ENCODE assay signal across 17 cellular contexts in the genomic region with DNA sequence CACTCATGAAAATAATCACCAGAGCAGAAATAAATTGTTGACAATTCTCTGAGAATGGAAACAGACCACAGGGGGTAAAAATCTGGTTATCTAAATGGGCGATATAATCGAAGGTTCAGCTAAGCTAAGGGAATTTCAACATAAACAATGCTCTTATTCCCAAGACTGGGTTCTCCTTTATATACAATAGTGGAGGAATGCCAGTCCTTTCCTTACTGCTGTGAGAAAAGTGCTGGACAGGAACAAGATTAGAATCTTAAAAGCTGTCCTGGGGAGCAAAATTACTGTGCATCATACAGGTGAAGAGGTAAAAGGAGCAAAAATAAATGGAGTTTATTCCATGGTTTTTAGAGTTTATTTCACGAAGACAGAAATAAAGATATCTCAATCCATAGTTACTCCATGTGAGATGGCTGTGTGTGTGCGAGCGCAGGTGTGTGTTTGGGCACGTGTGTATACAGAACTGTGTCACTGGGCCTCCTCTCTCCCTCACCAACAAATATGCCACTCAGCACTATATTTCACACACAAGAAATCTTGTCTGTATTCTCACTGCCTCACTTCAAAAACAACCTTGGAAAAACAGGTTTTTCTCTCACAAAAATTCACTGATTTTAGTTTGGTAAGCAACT.
"Had no signal": no experiment of that assay in that cellular context is flagged by ENCODE, and none has a peak within 500 bp of the region (broad histone marks: within the 10 kb centered on the region; RNA-seq: fewer than 3 reads in every experiment).

No MANE protein-coding gene starts in this region.

- H3K9me3 ChIP-seq: colonic mucosa, gastrocnemius medialis, left ventricle myocardium inferior, pancreas, thyroid gland, vagina had no signal

- ATAC-seq: activated naive CD8-positive, alpha-beta T cell treated with anti-CD3 and anti-CD28 coated beads, Interleukin-2, amount 50 U/mL, for 24 hours; pancreas had no signal

- H3K27ac ChIP-seq: colonic mucosa, epithelial cell of prostate, left ventricle myocardium inferior, pancreas, skin epidermis, thyroid gland, vagina had no signal

- H3K36me3 ChIP-seq: colonic mucosa, gastrocnemius medialis, heart right ventricle, left ventricle myocardium inferior, pancreas, thyroid gland, vagina had no signal

- H3K4me3 ChIP-seq: colonic mucosa, gastrocnemius medialis, left ventricle myocardium inferior, pancreas, skin epidermis, thyroid gland, vagina had no signal

- H3K27me3 ChIP-seq: colonic mucosa, gastrocnemius medialis, heart right ventricle, pancreas, thyroid gland, vagina had no signal

- H3K4me1 ChIP-seq: colonic mucosa, gastrocnemius medialis, left ventricle myocardium inferior, pancreas, thyroid gland, vagina had no signal

- DNase-seq: activated CD4-positive, alpha-beta T cell treated with anti-CD3 and anti-CD28 coated beads, Interleukin-2, amount 10 ng/mL, durations not matched to agents 24 days and 14 days; activated CD8-positive, alpha-beta memory T cell treated with anti-CD3 and anti-CD28 coated beads for 24 hours; activated naive CD4-positive, alpha-beta T cell treated with Interleukin-2 at 50 U/mL for 16 hours; activated naive CD8-positive, alpha-beta T cell treated with anti-CD3 and anti-CD28 coated beads, Interleukin-2, amount 50 U/mL, for 24 hours; caudate nucleus; colonic mucosa; effector CD4-positive, alpha-beta T cell; gastrocnemius medialis; kidney; left ventricle myocardium inferior; nephron progenitor cell; pancreas; thyroid gland had no signal
